In genomic region chr12:124917135-124917840, GRCh38 we compare ENCODE assay signal across 8 cellular contexts. TPM values are rescaled to one million over a fixed set of nuclear protein-coding genes. Genes with fewer than 3 reads are reported as not detected.
A peak's percentile ranks its signal among the peaks of the same experiment; 100 is the strongest.
DNase-seq lines count a peak whose midpoint lies in the region; ATAC-seq, FAIRE-seq and TF ChIP-seq lines count a peak whose summit lies in the region.

No MANE protein-coding gene starts in this region.

- H3K27ac ChIP-seq in HCT116 (ENCODE audit: low read depth, low read length) (peak overlapping the region; percentile 96), OCI-LY1 (ENCODE audit: low read depth, low read length, poor library complexity, severe bottlenecking) (peak overlapping the region; percentile 100), psoas muscle (peak overlapping the region; percentile 100), aorta (ENCODE audit: low read depth in 1 of 2, low read length in 2 of 2) (peak overlapping the region; percentile 100)

- WGBS in psoas muscle, 3 donors: 0 to 1% (median 1%) methylated on average over 19 of the region's 19 CpGs
- 0% methylated on average over 19 of the region's 19 CpGs for WGBS in aorta, 2 donors

- no peak for TF ChIP-seq RAD21 in HCT116 (IDR thresholded peaks at IDR 0.05; ENCODE audit: low read depth)

- H3K4me3 Mint-ChIP-seq in activated naive CD4-positive, alpha-beta T cell treated with anti-CD3 and anti-CD28 coated beads, Interleukin-2, amount 50 U/mL, for 24 hours: peak overlapping the region; percentile 87

- H3K9ac ChIP-seq in HCT116 (ENCODE audit: low read length) (peak overlapping the region; percentile 100), OCI-LY1 (ENCODE audit: low read length) (peak overlapping the region; percentile 98)

- H3K79me2 ChIP-seq in HCT116 (ENCODE audit: insufficient read depth, low read length): peaks cover 36% of the 10 kb centered on the region
- peaks cover 12% of the 10 kb centered on the region for H3K79me2 ChIP-seq in OCI-LY1 (ENCODE audit: insufficient read depth, low read length)

- H4K20me1 ChIP-seq in HCT116 (ENCODE audit: insufficient read depth) (peaks cover 14% of the 10 kb centered on the region; the same call in 1 of the 2 replicates), OCI-LY1 (ENCODE audit: insufficient read depth, low read length) (no peaks in the 10 kb centered on the region)

- H3F3A ChIP-seq in OCI-LY1 (ENCODE audit: insufficient read depth, low read length): peaks cover 28% of the 10 kb centered on the region

- H3K4me1 Mint-ChIP-seq in activated naive CD4-positive, alpha-beta T cell treated with anti-CD3 and anti-CD28 coated beads, Interleukin-2, amount 50 U/mL, for 24 hours: peaks cover 90% of the 10 kb centered on the region

- intact Hi-C loops in HCT116 (cut with micrococcal nuclease): loop anchor here (5.0 kb wide), 1 partner anchor 285 kb away; no protein-coding TSS in a partner anchor
- intact Hi-C loops in cardiac septum (cut with DNase I): no loop called here
- intact Hi-C loops in psoas muscle (cut with DNase I): loop anchor here in 1 of 2 donors (1.0 kb wide), 1 partner anchor 11 kb away; no protein-coding TSS in a partner anchor
- intact Hi-C loops in aorta (cut with DNase I): loop anchor here in 1 of 2 donors (2.0 kb wide), 1 partner anchor 22 kb away; no protein-coding TSS in a partner anchor

- H3K36me3 ChIP-seq in HCT116 (ENCODE audit: control insufficient read depth in 1 of 2, insufficient read depth in 2 of 2, low read length in 2 of 2): peaks cover 2 to 20% of the 10 kb centered on the region in 2 experiments; a peak in 2 of 4 replicates
- peaks cover 21% of the 10 kb centered on the region for H3K36me3 ChIP-seq in OCI-LY1 (ENCODE audit: insufficient read depth, low read length)
- peaks cover 3 to 16% of the 10 kb centered on the region in 2 donors for H3K36me3 ChIP-seq in psoas muscle (ENCODE audit: insufficient read depth in 1 of 2, low read depth in 1 of 2)
- peaks cover 0 to 2% of the 10 kb centered on the region in 2 donors for H3K36me3 ChIP-seq in aorta (ENCODE audit: control insufficient read depth in 1 of 2, insufficient read depth in 2 of 2, low read length in 1 of 2)

- TF ChIP-seq CTCF in HCT116 (IDR thresholded peaks at IDR 0.05 in 2 of 3, conservative IDR thresholded peaks at IDR 0.05 in 1 of 3; ENCODE audit: borderline replicate concordance in 1 of 3, insufficient read depth in 1 of 3, low read depth in 2 of 3, low read length in 2 of 3) (no peak), OCI-LY1 (IDR thresholded peaks at IDR 0.05; ENCODE audit: low read length) (no peak), psoas muscle (IDR thresholded peaks at IDR 0.05) (no peak)

- ATAC-seq in HCT116 (peak; percentile 75), psoas muscle (peak; percentile 71 to 81 (median 75)), aorta (ENCODE audit: low FRiP score) (peak; percentile 93)

- H3K9me2 ChIP-seq in HCT116 (ENCODE audit: insufficient read depth): no peaks in the 10 kb centered on the region
- H3K9me2 ChIP-seq in OCI-LY1 (ENCODE audit: low read depth, low read length): no peaks in the 10 kb centered on the region

- POLR2A ChIA-PET in HCT116 (lab: Charles Lee): interaction anchor here (0.7 to 7.4 kb wide), 8 partner anchors 8 to 79 kb away, joined by 4 to 186 read pairs (median 7); no protein-coding TSS in a partner anchor

- H3K4me1 ChIP-seq in HCT116 (ENCODE audit: control insufficient read depth in 1 of 2, insufficient read depth in 2 of 2, low read length in 2 of 2) (peaks cover 47 to 82% of the 10 kb centered on the region in 2 experiments), OCI-LY1 (ENCODE audit: insufficient read depth, low read length, severe bottlenecking) (peaks cover 75% of the 10 kb centered on the region), psoas muscle (peaks cover 41% of the 10 kb centered on the region), aorta (ENCODE audit: control insufficient read depth in 1 of 2, insufficient read depth in 2 of 2, low read length in 2 of 2) (peaks cover 0 to 2% of the 10 kb centered on the region in 2 donors)

- DNase-seq in HCT116 (ENCODE audit: low read depth, low spot score): peak; percentile 99
- DNase-seq in cardiac septum (ENCODE audit: low spot score): peak; percentile 99
- peak; percentile 96 to 99 for DNase-seq in psoas muscle
- DNase-seq in aorta: peak; percentile 97 to 99
- no peak for DNase-seq in GDM1 (lab: John Stamatoyannopoulos, UW)

- CTCF ChIA-PET in HCT116 (lab: Charles Lee): interaction anchor here (0.9 to 7.1 kb wide), 3 partner anchors 11 to 23 kb away, joined by 3 to 44 read pairs (median 32); no protein-coding TSS in a partner anchor

- H2AFZ ChIP-seq in HCT116 (ENCODE audit: low read depth, low read length, poor library complexity, severe bottlenecking) (no peak overlapping the region), OCI-LY1 (ENCODE audit: low read length) (no peak overlapping the region)

- H3K9me3 Mint-ChIP-seq in activated naive CD4-positive, alpha-beta T cell treated with anti-CD3 and anti-CD28 coated beads, Interleukin-2, amount 50 U/mL, for 24 hours: no peaks in the 10 kb centered on the region

- H3K9me3 ChIP-seq in HCT116 (ENCODE audit: control insufficient read depth in 1 of 2, insufficient read depth in 1 of 2, low read depth in 1 of 2, low read length in 2 of 2) (no peaks in the 10 kb centered on the region), OCI-LY1 (ENCODE audit: low read length) (no peaks in the 10 kb centered on the region), psoas muscle (no peaks in the 10 kb centered on the region), aorta (ENCODE audit: control insufficient read depth, low read length) (peaks cover 1% of the 10 kb centered on the region)

- RAD21 ChIA-PET in HCT116 (lab: Charles Lee; ENCODE audit: low non-redundant PET in 1 of 2, low total read pairs in 2 of 2, uncharacterized antibody in 2 of 2, unreplicated experiment in 2 of 2): interaction anchor here in 1 of 2 experiments (1.4 kb wide), 1 partner anchor 23 kb away, joined by 5 read pairs; no protein-coding TSS in a partner anchor

- H3K4me3 ChIP-seq in HCT116 (replicated peaks in 1 of 2; ENCODE audit: low read depth in 1 of 2, low read length in 2 of 2) (peak overlapping the region; percentile 45 to 100), OCI-LY1 (ENCODE audit: low read depth, low read length, poor library complexity, severe bottlenecking) (peak overlapping the region; percentile 97), psoas muscle (peak overlapping the region; percentile 94), aorta (ENCODE audit: low read length in 2 of 2) (peak overlapping the region in 1 of 2 donors; percentile 58)

- FAIRE-seq in G401.6 (lab: Jason Lieb, UNC): peak; percentile 91

- H3K27ac Mint-ChIP-seq in activated naive CD4-positive, alpha-beta T cell treated with anti-CD3 and anti-CD28 coated beads, Interleukin-2, amount 50 U/mL, for 24 hours: peak overlapping the region; percentile 99

- peaks cover 25% of the 10 kb centered on the region for H3K36me3 Mint-ChIP-seq in activated naive CD4-positive, alpha-beta T cell treated with anti-CD3 and anti-CD28 coated beads, Interleukin-2, amount 50 U/mL, for 24 hours

- BruUV-seq in HCT116 (replicated peaks; lab: Mats Ljungman, UMichigan): no TSS peak

- peak; percentile 52 for TF ChIP-seq POLR2A in HCT116 (IDR thresholded peaks at IDR 0.05; ENCODE audit: borderline replicate concordance, extremely low read depth, insufficient read depth, insufficient read length)

- H3K4me2 ChIP-seq in HCT116 (ENCODE audit: low read length) (peak overlapping the region; percentile 96), OCI-LY1 (ENCODE audit: low read length) (peak overlapping the region; percentile 89)

- H3K27me3 ChIP-seq in HCT116 (ENCODE audit: insufficient read depth, low read length) (no peaks in the 10 kb centered on the region), OCI-LY1 (ENCODE audit: insufficient read depth, low read length) (no peaks in the 10 kb centered on the region), psoas muscle (ENCODE audit: insufficient read depth in 3 of 3, low read length in 2 of 3) (no peaks in the 10 kb centered on the region), aorta (ENCODE audit: control insufficient read depth in 1 of 2, insufficient read depth in 2 of 2, low read length in 1 of 2) (no peaks in the 10 kb centered on the region)

- peaks cover 2% of the 10 kb centered on the region for H3K27me3 Mint-ChIP-seq in activated naive CD4-positive, alpha-beta T cell treated with anti-CD3 and anti-CD28 coated beads, Interleukin-2, amount 50 U/mL, for 24 hours

TF ChIP-seq in HCT116, 20 proteins besides CTCF, POLR2A, EP300 and RAD21 (continues in another document):
- TF ChIP-seq POLR2AphosphoS5 (IDR thresholded peaks at IDR 0.05; ENCODE audit: low read depth, low read length) (peak; percentile 76), ELF1 (IDR thresholded peaks at IDR 0.05; ENCODE audit: borderline replicate concordance, low read depth) (no peak), CBX3 (IDR thresholded peaks at IDR 0.05; ENCODE audit: low read depth) (no peak)
- TF ChIP-seq, protein P1, sequence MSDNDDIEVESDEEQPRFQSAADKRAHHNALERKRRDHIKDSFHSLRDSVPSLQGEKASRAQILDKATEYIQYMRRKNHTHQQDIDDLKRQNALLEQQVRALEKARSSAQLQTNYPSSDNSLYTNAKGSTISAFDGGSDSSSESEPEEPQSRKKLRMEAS (IDR thresholded peaks at IDR 0.05): no peak

RNA-seq across cellular contexts. Expression of gene UBC, which starts 2.8 kb away (rescaled TPM):
- total RNA-seq in HCT116 (2021; ENCODE audit: unreplicated experiment) (1,259 TPM), cardiac septum (1,009 TPM), psoas muscle (over 10,000 TPM in 1 of 4 donors, 1,000 to 10,000 TPM in 3; 2,036 to 18,039 (median 3,061) TPM), aorta (1,000 to 10,000 TPM in 1 of 2 donors, 100 to 1,000 TPM in 1; 956 to 1,844 TPM)
- 1,986 and 3,408 TPM in 2 replicates for polyA plus RNA-seq in HCT116 (2012)
- polyA plus RNA-seq in psoas muscle (1,000 to 10,000 TPM; 2,132 to 9,997 (median 2,719) TPM), aorta (1,000 to 10,000 TPM in 1 of 2 donors, 100 to 1,000 TPM in 1; 667 to 1,550 TPM)

RNA-seq across cellular contexts. Expression of gene SCARB1, which starts 53.6 kb away (rescaled TPM):
- total RNA-seq in HCT116 (2021; ENCODE audit: unreplicated experiment) (95.5 TPM), cardiac septum (8.6 TPM), psoas muscle (10 to 100 TPM in 2 of 4 donors, 1 to 10 TPM in 2; 9.1 to 19.6 (median 12.6) TPM), aorta (10 to 100 TPM; 15.0 to 38.5 TPM)
- 114 and 120 TPM in 2 replicates for polyA plus RNA-seq in HCT116 (2012)
- polyA plus RNA-seq in psoas muscle (1 to 10 TPM; 5.7 to 8.6 (median 7.9) TPM), aorta (1 to 10 TPM; 6.6 to 8.9 TPM)
